ENCODE assay signal across 8 cellular contexts in the genomic region with DNA sequence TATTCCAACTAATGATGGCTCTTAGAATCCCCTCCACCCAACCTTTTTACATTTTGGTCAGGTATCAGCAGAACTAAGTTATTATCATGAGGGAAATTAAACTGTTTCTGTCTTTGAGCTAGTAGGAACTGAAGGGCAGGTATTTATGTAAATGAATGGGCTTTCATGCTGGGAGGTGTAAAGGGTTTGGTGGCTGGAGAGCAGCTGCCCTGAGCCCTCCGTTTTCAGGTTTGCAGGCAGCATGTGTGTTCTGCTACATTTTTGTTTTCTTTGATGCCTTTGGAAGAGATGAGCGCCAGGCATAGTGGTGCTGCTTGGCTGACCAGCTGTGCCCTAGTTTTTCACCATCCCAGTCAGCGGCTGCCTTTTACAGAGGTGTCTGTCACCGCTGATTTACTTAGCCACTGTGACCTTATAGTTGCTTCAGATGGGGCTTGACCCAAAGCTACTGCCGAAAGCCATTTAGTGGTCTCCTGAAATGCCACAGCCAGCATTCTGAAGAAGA.
DNase-seq lines count a peak whose midpoint lies in the region; ATAC-seq and TF ChIP-seq lines count a peak whose summit lies in the region.

No MANE protein-coding gene starts in this region.

- H3K36me3 ChIP-seq in ascending aorta (no peaks in the 10 kb centered on the region), tibial artery (no peaks in the 10 kb centered on the region)

- peak overlapping the region; percentile 54 for H3K4me3 ChIP-seq in AG04449 (ENCODE audit: low read depth, low read length)
- H3K4me3 ChIP-seq in ascending aorta = peak overlapping the region; percentile 53 to 54
- H3K4me3 ChIP-seq in tibial artery = peak overlapping the region; percentile 37 to 52

- DNase-seq in AG04449 (ENCODE audit: low read depth, low spot score) (no peak), ascending aorta (ENCODE audit: low spot score in 2 of 2) (no peak), left kidney (ENCODE audit: low read depth, low spot score) (peak; percentile 90), tibial artery (no peak), amniotic stem cell (lab: John Stamatoyannopoulos, UW) (no peak), NCI-H2171 treated with DMSO at 0.1 percent for 48 hours (lab: John Stamatoyannopoulos, UW) (no peak)
- no peak for DNase-seq in activated CD4-positive, alpha-beta T cell treated with anti-CD3 and anti-CD28 coated beads, Interleukin-2, amount 50 U/mL, for 4 hours

- H3K9me3 ChIP-seq in ascending aorta = no peaks in the 10 kb centered on the region
- no peaks in the 10 kb centered on the region for H3K9me3 ChIP-seq in tibial artery

- H3K27me3 ChIP-seq in ascending aorta (no peaks in the 10 kb centered on the region), tibial artery (peaks cover 0 to 6% of the 10 kb centered on the region in 2 donors)

- TF ChIP-seq CTCF in AG04449 (IDR thresholded peaks at IDR 0.05; ENCODE audit: insufficient read depth, low read length, missing control alignments) = no peak
- TF ChIP-seq CTCF in ascending aorta (IDR thresholded peaks at IDR 0.05) = no peak
- no peak for TF ChIP-seq CTCF in tibial artery (IDR thresholded peaks at IDR 0.05)

- peak; percentile 28 for ATAC-seq in GM21723 (IDR thresholded peaks at IDR 0.05; ENCODE audit: unreplicated experiment)

- intact Hi-C loops in ascending aorta (cut with DNase I) (no loop called here), tibial artery (cut with DNase I; ENCODE audit: low total_unique reads) (no loop called here)

- H3K27ac ChIP-seq in ascending aorta (no peak overlapping the region), tibial artery (no peak overlapping the region)

- CTCF ChIA-PET in AG04449 (lab: Yijun Ruan, JAX) = interaction anchor here (1.3 to 5.9 kb wide), 6 partner anchors 10 to 381 kb away, joined by 3 to 46 read pairs (median 5); no protein-coding TSS in a partner anchor

- peaks cover 0 to 4% of the 10 kb centered on the region in 2 donors for H3K4me1 ChIP-seq in ascending aorta
- H3K4me1 ChIP-seq in tibial artery = peaks cover 0 to 17% (median 8%) of the 10 kb centered on the region in 4 donors

- POLR2A ChIA-PET in AG04449 (lab: Yijun Ruan, JAX) = no interaction called here
